30 cellular contexts compared by ENCODE assay signal in genomic region chrX:15170927-15171326, GRCh38.
A peak's percentile ranks its signal among the peaks of the same experiment; 100 is the strongest.
DNase-seq lines count a peak whose midpoint lies in the region; ATAC-seq, FAIRE-seq and TF ChIP-seq lines count a peak whose summit lies in the region.
"Had no signal": no experiment of that assay in that cellular context is flagged by ENCODE, and none has a peak within 500 bp of the region (broad histone marks: within the 10 kb centered on the region; RNA-seq: fewer than 3 reads in every experiment).

No MANE protein-coding gene starts in this region.

- CTCF ChIA-PET in A549 (lab: Yijun Ruan, JAX): interaction anchor here (0.9 kb wide), 1 partner anchor 1170 kb away, joined by 3 read pairs; no protein-coding TSS in a partner anchor
- CTCF ChIA-PET in HepG2 (lab: Yijun Ruan, JAX; ENCODE audit: low intra/inter-chr PET ratio, low total read pairs): no interaction called here

- intact Hi-C loops in HepG2 (cut with micrococcal nuclease; ENCODE audit: unreplicated experiment): no loop called here

- WGBS in A549 (ENCODE audit: missing lambda C conversion rate): 71% methylated on average over 2 of the region's 2 CpGs
- 50% methylated on average over 2 of the region's 2 CpGs for WGBS in HepG2 (ENCODE audit: low lambda C conversion rate)

- H3K27ac ChIP-seq in A549: no peak overlapping the region
- H3K27ac ChIP-seq in HepG2 (ENCODE audit: extremely low read length, insufficient read depth, low read length): no peak overlapping the region
- H3K27ac ChIP-seq: body of pancreas, dorsolateral prefrontal cortex, psoas muscle, uterus had no signal

- no TSS peak for BruUV-seq in HepG2 (replicated peaks; lab: Mats Ljungman, UMichigan)

- no peak for DNase-seq in A549 (ENCODE audit: low read depth in 1 of 2, low spot score in 1 of 2)
- DNase-seq in GM19239 (ENCODE audit: insufficient read length, low spot score): no peak
- peak; percentile 10 for DNase-seq in SK-MEL-5 (ENCODE audit: low read depth, low spot score)
- peak; percentile 48 for DNase-seq in kidney tubule cell (ENCODE audit: low spot score)
- DNase-seq in activated naive CD4-positive, alpha-beta T cell (lab: John Stamatoyannopoulos, UW): no peak
- no peak for DNase-seq in frontal cortex (ENCODE audit: low spot score in 2 of 2)
- DNase-seq in NK-92 treated with Interleukin-12 subunit alpha and Interleukin-12 subunit beta, amount 100 ng/mL, for 24 hours (lab: John Stamatoyannopoulos, UW): no peak
- DNase-seq in HepG2 (ENCODE audit: low spot score): no peak
- DNase-seq: ACHN; activated CD4-positive, alpha-beta T cell treated with anti-CD3 and anti-CD28 coated beads for 36 hours; activated CD8-positive, alpha-beta memory T cell treated with anti-CD3 and anti-CD28 coated beads for 24 hours; activated effector memory CD4-positive, alpha-beta T cell treated with Interleukin-2 at 50 U/mL for 16 hours; activated naive CD8-positive, alpha-beta T cell treated with anti-CD3 and anti-CD28 coated beads, Interleukin-2, amount 10 ng/mL, durations not matched to agents 7 days and 5 days; BE2C; body of pancreas; cerebellar nuclear complex; COR-L47; dorsolateral prefrontal cortex; left ventricle myocardium superior; midbrain; naive thymus-derived CD4-positive, alpha-beta T cell; NCI-H1105 treated with DMSO at 0.1 percent for 48 hours; NCI-H2081; NCI-H2227 treated with DMSO at 0.1 percent for 48 hours; NCI-H748 treated with DMSO at 0.1 percent for 48 hours; psoas muscle; stimulated activated naive CD8-positive, alpha-beta T cell treated with anti-CD3 and anti-CD28 coated beads, Interleukin-15, amount 100 ng/mL, for 72 hours; uterus had no signal

- ATAC-seq in A549 (no peak), HepG2 (no peak)
- ATAC-seq: activated CD4-positive, alpha-beta T cell treated with anti-CD3 and anti-CD28 coated beads for 36 hours; body of pancreas; GM23338; left ventricle myocardium superior; naive thymus-derived CD4-positive, alpha-beta T cell; psoas muscle; stimulated activated naive CD8-positive, alpha-beta T cell treated with anti-CD3 and anti-CD28 coated beads, Interleukin-15, amount 100 ng/mL, for 72 hours had no signal

- no peak overlapping the region for H2AFZ ChIP-seq in HepG2 (ENCODE audit: low read length)
- H2AFZ ChIP-seq: GM23338 had no signal

- H3K4me1 ChIP-seq in A549 (no peaks in the 10 kb centered on the region), HepG2 (ENCODE audit: insufficient read depth, low read length) (no peaks in the 10 kb centered on the region)
- H3K4me1 ChIP-seq: BE2C, body of pancreas, psoas muscle, uterus had no signal

- FAIRE-seq in A549 (lab: Jason Lieb, UNC): peak; percentile 98
- peak; percentile 14 for FAIRE-seq in GM19239 (lab: Jason Lieb, UNC)
- no peak for FAIRE-seq in frontal cortex (lab: Jason Lieb, UNC)
- FAIRE-seq in HepG2 (lab: Jason Lieb, UNC): no peak
- FAIRE-seq: islet of Langerhans had no signal

- H3K27me3 ChIP-seq in HepG2 (ENCODE audit: control insufficient read depth in 1 of 2, insufficient read depth in 2 of 2, low read length in 2 of 2): no peaks in the 10 kb centered on the region
- H3K27me3 ChIP-seq: BE2C, body of pancreas had no signal

- H3K79me2 ChIP-seq in HepG2 (ENCODE audit: insufficient read depth, low read length): no peaks in the 10 kb centered on the region

- H3K9me3 ChIP-seq in A549: no peaks in the 10 kb centered on the region
- H3K9me3 ChIP-seq in HepG2 (ENCODE audit: low read length): no peaks in the 10 kb centered on the region
- H3K9me3 ChIP-seq: BE2C, body of pancreas, psoas muscle, uterus had no signal

- no peak overlapping the region for H3K9ac ChIP-seq in HepG2 (ENCODE audit: insufficient read depth, low read depth, low read length)

- POLR2A ChIA-PET in A549 (lab: Yijun Ruan, JAX) (no interaction called here), HepG2 (lab: Yijun Ruan, JAX) (no interaction called here)

- TF ChIP-seq RAD21 in A549 (conservative IDR thresholded peaks at IDR 0.05 in 1 of 2, IDR thresholded peaks at IDR 0.05 in 1 of 2) (no peak), HepG2 (CRISPR knock-in tag; IDR thresholded peaks at IDR 0.05) (no peak)

- no peak overlapping the region for H3K4me2 ChIP-seq in A549
- H3K4me2 ChIP-seq in HepG2 (ENCODE audit: low read depth, low read length): no peak overlapping the region
- H3K4me2 ChIP-seq: GM23338 had no signal

- TF ChIP-seq CTCF in A549 (IDR thresholded peaks at IDR 0.05): no peak
- no peak for TF ChIP-seq CTCF in HepG2 (CRISPR knock-in tag; IDR thresholded peaks at IDR 0.05)

- TF ChIP-seq POLR2A in A549 (IDR thresholded peaks at IDR 0.05; ENCODE audit: low read length): no peak
- TF ChIP-seq POLR2A in HepG2 (IDR thresholded peaks at IDR 0.05; ENCODE audit: insufficient read depth in 1 of 2, low read depth in 2 of 2, low read length in 2 of 2): no peak

- H3K4me3 ChIP-seq in A549: no peak overlapping the region
- H3K4me3 ChIP-seq in HepG2 (replicated peaks in 1 of 3; ENCODE audit: insufficient read depth in 1 of 3, low read depth in 2 of 3, low read length in 3 of 3): no peak overlapping the region
- H3K4me3 ChIP-seq: body of pancreas, dorsolateral prefrontal cortex, GM23338, psoas muscle, uterus had no signal

- no peak for TF ChIP-seq EP300 in A549 (IDR thresholded peaks at IDR 0.05)
- TF ChIP-seq EP300 in HepG2 (IDR thresholded peaks at IDR 0.05; ENCODE audit: low read depth in 2 of 2, low read length in 2 of 2): no peak
- no peak for TF ChIP-seq EP300 in HepG2 (CRISPR knock-in tag; IDR thresholded peaks at IDR 0.05; ENCODE audit: borderline replicate concordance)

- no peaks in the 10 kb centered on the region for H4K20me1 ChIP-seq in HepG2 (ENCODE audit: insufficient read depth, low read length)

- in situ Hi-C loops in SK-MEL-5 (cut with HindIII; ENCODE audit: low pct_unique_long_range_greater_than_20kb, low sequenced_read_pairs) (no loop called here), HepG2 (cut with HindIII; ENCODE audit: extremely low pct_ligation_motif_present, low pct_unique_long_range_greater_than_20kb) (no loop called here)

- H3K36me3 ChIP-seq in HepG2 (replicated peaks in 1 of 2; ENCODE audit: control insufficient read depth in 1 of 2, insufficient read depth in 2 of 2, low read length in 2 of 2): no peaks in the 10 kb centered on the region
- H3K36me3 ChIP-seq: BE2C, uterus had no signal

TF ChIP-seq in A549, 52 proteins besides CTCF, POLR2A, EP300 and RAD21:
- TF ChIP-seq REST (IDR thresholded peaks at IDR 0.05): no peak
- no peak for TF ChIP-seq JUNB (IDR thresholded peaks at IDR 0.05)
- TF ChIP-seq HOXA7 (CRISPR knock-in tag; IDR thresholded peaks at IDR 0.05): no peak
- TF ChIP-seq FOSB (CRISPR knock-in tag; IDR thresholded peaks at IDR 0.05): no peak
- no peak for TF ChIP-seq CBX2 (IDR thresholded peaks at IDR 0.05; ENCODE audit: borderline replicate concordance, low read depth)
TF ChIP-seq in A549: peak in this region for 0.

TF ChIP-seq in HepG2, 621 proteins besides CTCF, POLR2A, EP300 and RAD21:
- TF ChIP-seq MLX (CRISPR knock-in tag; IDR thresholded peaks at IDR 0.05): no peak
- TF ChIP-seq HINFP (CRISPR knock-in tag; IDR thresholded peaks at IDR 0.05; ENCODE audit: low read depth): no peak
- no peak for TF ChIP-seq MEIS2 (CRISPR knock-in tag; IDR thresholded peaks at IDR 0.05)
- no peak for TF ChIP-seq ZNF562 (CRISPR knock-in tag; IDR thresholded peaks at IDR 0.05; ENCODE audit: borderline replicate concordance)
- TF ChIP-seq ZNF704 (CRISPR knock-in tag; IDR thresholded peaks at IDR 0.05; ENCODE audit: borderline replicate concordance): no peak

Comparison
In these comparisons a context has a peak if more than half of its experiments do, and no peak if none do; other contexts are left out.
1. DNase-seq: peak in SK-MEL-5 (single experiment) and kidney tubule cell (single experiment); none in A549 (0 of 2), GM19239 (single experiment), activated naive CD4-positive, alpha-beta T cell (0 of 4), frontal cortex (0 of 2), NK-92 treated with Interleukin-12 subunit alpha and Interleukin-12 subunit beta, amount 100 ng/mL, for 24 hours (single experiment) and HepG2 (single experiment).